Comparison of ENCODE assay signal across 1 cellular context in genomic region chr10:97533888-97534287, GRCh38.
A peak's percentile ranks its signal among the peaks of the same experiment; 100 is the strongest.
TF ChIP-seq lines count a peak whose summit lies in the region.

No MANE protein-coding gene starts in this region.

TF ChIP-seq in HEK293, 187 proteins besides CTCF, POLR2A, EP300 and RAD21:
- TF ChIP-seq ZNF398 (tag by site-specific recombination; IDR thresholded peaks at IDR 0.05) (no peak), ZNF664 (tag by site-specific recombination; IDR thresholded peaks at IDR 0.05) (peak; percentile 69; the same call in 1 of the 2 replicates)
